In genomic region chr20:407097-407952, GRCh38 we compare ENCODE assay signal across 1 cellular context.
TF ChIP-seq lines count a peak whose summit lies in the region.

No MANE protein-coding gene starts in this region.

TF ChIP-seq in HepG2, 621 proteins besides CTCF, POLR2A, EP300 and RAD21 (continued from another document):
- TF ChIP-seq PLSCR1 (CRISPR knock-in tag; IDR thresholded peaks at IDR 0.05; ENCODE audit: borderline replicate concordance), result peak; percentile 93; the same call in 1 of the 2 replicates
- no peak for TF ChIP-seq HES4 (CRISPR knock-in tag; IDR thresholded peaks at IDR 0.05; ENCODE audit: borderline replicate concordance)
- peak; percentile 94; the same call in 1 of the 2 replicates for TF ChIP-seq CBX5 (CRISPR knock-in tag; IDR thresholded peaks at IDR 0.05; ENCODE audit: borderline replicate concordance)
- TF ChIP-seq, protein P1, sequence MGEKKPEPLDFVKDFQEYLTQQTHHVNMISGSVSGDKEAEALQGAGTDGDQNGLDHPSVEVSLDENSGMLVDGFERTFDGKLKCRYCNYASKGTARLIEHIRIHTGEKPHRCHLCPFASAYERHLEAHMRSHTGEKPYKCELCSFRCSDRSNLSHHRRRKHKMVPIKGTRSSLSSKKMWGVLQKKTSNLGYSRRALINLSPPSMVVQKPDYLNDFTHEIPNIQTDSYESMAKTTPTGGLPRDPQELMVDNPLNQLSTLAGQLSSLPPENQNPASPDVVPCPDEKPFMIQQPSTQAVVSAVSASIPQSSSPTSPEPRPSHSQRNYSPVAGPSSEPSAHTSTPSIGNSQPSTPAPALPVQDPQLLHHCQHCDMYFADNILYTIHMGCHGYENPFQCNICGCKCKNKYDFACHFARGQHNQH (CRISPR knock-in tag; IDR thresholded peaks at IDR 0.05), result peak; percentile 88
- TF ChIP-seq ZFYVE20 (CRISPR knock-in tag; IDR thresholded peaks at IDR 0.05; ENCODE audit: borderline replicate concordance, low read depth), result no peak
- TF ChIP-seq KDM2A (CRISPR knock-in tag; IDR thresholded peaks at IDR 0.05; ENCODE audit: borderline replicate concordance, low read depth), result peak; percentile 85
- TF ChIP-seq SOX6 (IDR thresholded peaks at IDR 0.05), result no peak
- peak; percentile 78 for TF ChIP-seq SOX6 (CRISPR knock-in tag; IDR thresholded peaks at IDR 0.05)
- TF ChIP-seq RBFOX2 (IDR thresholded peaks at IDR 0.05; ENCODE audit: low read depth, low read length), result peak; percentile 93
- no peak for TF ChIP-seq ZNF207 (IDR thresholded peaks at IDR 0.05; ENCODE audit: borderline replicate concordance)
- TF ChIP-seq ZNF768 (CRISPR knock-in tag; IDR thresholded peaks at IDR 0.05), result peak; percentile 85
- TF ChIP-seq GTF3A (CRISPR knock-in tag; conservative IDR thresholded peaks at IDR 0.05), result no peak
